In genomic region chr16:17282247-17282646, GRCh38 we compare ENCODE assay signal across 15 cellular contexts.
"Had no signal": no experiment of that assay in that cellular context is flagged by ENCODE, and none has a peak within 500 bp of the region (broad histone marks: within the 10 kb centered on the region; RNA-seq: fewer than 3 reads in every experiment).

No MANE protein-coding gene starts in this region.

- ATAC-seq: left ventricle myocardium superior; natural killer cell treated with Interleukin-12 subunit alpha and Interleukin-12 subunit beta and Interleukin-15 and Interleukin-18, amount 100 ng/mL, for 72 hours had no signal

- H3K27me3 Mint-ChIP-seq: activated CD4-positive, alpha-beta memory T cell treated with anti-CD3 and anti-CD28 coated beads, Interleukin-2, amount 10 ng/mL, durations not matched to agents 7 days and 5 days; activated naive CD8-positive, alpha-beta T cell; activated T-cell treated with anti-CD3 and anti-CD28 coated beads, Interleukin-2, amount 50 U/mL, for 24 hours; natural killer cell treated with Interleukin-12 subunit alpha and Interleukin-12 subunit beta and Interleukin-15 and Interleukin-18, amount 100 ng/mL, for 72 hours; stimulated activated naive CD8-positive, alpha-beta T cell treated with anti-CD3 and anti-CD28 coated beads, Interleukin-15, Interleukin-2, amounts not matched to agents 100 ng/mL and 50 ng/mL, for 24 hours had no signal

- H3K9me3 Mint-ChIP-seq: activated CD4-positive, alpha-beta memory T cell treated with anti-CD3 and anti-CD28 coated beads, Interleukin-2, amount 10 ng/mL, durations not matched to agents 7 days and 5 days; activated T-cell treated with anti-CD3 and anti-CD28 coated beads, Interleukin-2, amount 50 U/mL, for 24 hours; natural killer cell treated with Interleukin-12 subunit alpha and Interleukin-12 subunit beta and Interleukin-15 and Interleukin-18, amount 100 ng/mL, for 72 hours; stimulated activated naive CD8-positive, alpha-beta T cell treated with anti-CD3 and anti-CD28 coated beads, Interleukin-15, Interleukin-2, amounts not matched to agents 100 ng/mL and 50 ng/mL, for 24 hours; type B pancreatic cell had no signal

- H3K27ac Mint-ChIP-seq: activated CD4-positive, alpha-beta memory T cell treated with anti-CD3 and anti-CD28 coated beads, Interleukin-2, amount 10 ng/mL, durations not matched to agents 7 days and 5 days; activated naive CD8-positive, alpha-beta T cell; activated T-cell treated with anti-CD3 and anti-CD28 coated beads, Interleukin-2, amount 50 U/mL, for 24 hours; natural killer cell treated with Interleukin-12 subunit alpha and Interleukin-12 subunit beta and Interleukin-15 and Interleukin-18, amount 100 ng/mL, for 72 hours; stimulated activated naive CD8-positive, alpha-beta T cell treated with anti-CD3 and anti-CD28 coated beads, Interleukin-15, Interleukin-2, amounts not matched to agents 100 ng/mL and 50 ng/mL, for 24 hours had no signal

- DNase-seq: activated CD4-positive, alpha-beta memory T cell treated with anti-CD3 and anti-CD28 coated beads, Interleukin-2, amount 10 ng/mL, durations not matched to agents 7 days and 5 days; activated CD4-positive, alpha-beta T cell treated with anti-CD3 and anti-CD28 coated beads for 4 hours; activated gamma-delta T cell; activated T-cell treated with anti-CD3 and anti-CD28 coated beads, Interleukin-2, amount 50 U/mL, for 24 hours; cortex of kidney; effector CD4-positive, alpha-beta T cell; hypothalamus; left ventricle myocardium superior; mesendoderm; stimulated activated CD4-positive, alpha-beta T cell treated with anti-CD3 and anti-CD28 coated beads, Interleukin-4, amount 100 ng/mL, for 4 hours; stimulated activated CD8-positive, alpha-beta memory T cell treated with anti-CD3 and anti-CD28 coated beads, Interleukin-4, amount 100 ng/mL, for 48 hours had no signal

- H3K36me3 Mint-ChIP-seq: activated naive CD8-positive, alpha-beta T cell; natural killer cell treated with Interleukin-12 subunit alpha and Interleukin-12 subunit beta and Interleukin-15 and Interleukin-18, amount 100 ng/mL, for 72 hours; type B pancreatic cell had no signal

- H3K4me3 Mint-ChIP-seq: activated CD4-positive, alpha-beta memory T cell treated with anti-CD3 and anti-CD28 coated beads, Interleukin-2, amount 10 ng/mL, durations not matched to agents 7 days and 5 days; activated naive CD8-positive, alpha-beta T cell; activated T-cell treated with anti-CD3 and anti-CD28 coated beads, Interleukin-2, amount 50 U/mL, for 24 hours; natural killer cell treated with Interleukin-12 subunit alpha and Interleukin-12 subunit beta and Interleukin-15 and Interleukin-18, amount 100 ng/mL, for 72 hours; stimulated activated naive CD8-positive, alpha-beta T cell treated with anti-CD3 and anti-CD28 coated beads, Interleukin-15, Interleukin-2, amounts not matched to agents 100 ng/mL and 50 ng/mL, for 24 hours; type B pancreatic cell had no signal
